In genomic region chr12:125183187-125184067, GRCh38 we compare ENCODE assay signal across 8 cellular contexts. TPM values are rescaled to one million over a fixed set of nuclear protein-coding genes. Genes with fewer than 3 reads are reported as not detected.
DNase-seq lines count a peak whose midpoint lies in the region; ATAC-seq and TF ChIP-seq lines count a peak whose summit lies in the region.

No MANE protein-coding gene starts in this region.

- H3K4me1 Mint-ChIP-seq in CD4-positive, alpha-beta memory T cell = peaks cover 3 to 19% (median 9%) of the 10 kb centered on the region in 4 donors
- peaks cover 0 to 5% of the 10 kb centered on the region in 2 donors for H3K4me1 Mint-ChIP-seq in natural killer cell
- peaks cover 8 to 32% of the 10 kb centered on the region in 2 donors for H3K4me1 Mint-ChIP-seq in stimulated activated naive B cell treated with anti-CD40 and anti-IgM and Interleukin-4, amounts not matched to agents 10 μg/mL and 1 μg/mL and 100 μg/mL, for 72 hours

- peaks cover 11% of the 10 kb centered on the region for H3K4me1 ChIP-seq in CD4-positive, alpha-beta memory T cell (ENCODE audit: insufficient read depth, low read length)
- peaks cover 20 to 39% (median 33%) of the 10 kb centered on the region in 4 donors for H3K4me1 ChIP-seq in esophagus muscularis mucosa

- intact Hi-C loops in CD4-positive, alpha-beta memory T cell (cut with micrococcal nuclease) = loop anchor here (1.0 to 2.0 kb wide), 2 partner anchors 219 to 277 kb away; no protein-coding TSS in a partner anchor
- intact Hi-C loops in esophagus muscularis mucosa (cut with DNase I) = loop anchor here (5.0 kb wide), 3 partner anchors 219 to 1689 kb away; no protein-coding TSS in a partner anchor
- intact Hi-C loops in natural killer cell (cut with micrococcal nuclease) = loop anchor here (2.0 to 10.0 kb wide), 3 partner anchors 219 to 1691 kb away; no protein-coding TSS in a partner anchor

- TF ChIP-seq CTCF in esophagus muscularis mucosa (IDR thresholded peaks at IDR 0.05) (peak in 2 of 3 experiments; percentile 96 to 98), natural killer cell (IDR thresholded peaks at IDR 0.05) (peak; percentile 99)

- no peak for TF ChIP-seq EP300 in esophagus muscularis mucosa (IDR thresholded peaks at IDR 0.05)

- H3K9me3 Mint-ChIP-seq in CD4-positive, alpha-beta memory T cell = no peaks in the 10 kb centered on the region
- no peaks in the 10 kb centered on the region for H3K9me3 Mint-ChIP-seq in natural killer cell
- H3K9me3 Mint-ChIP-seq in stimulated activated naive B cell treated with anti-CD40 and anti-IgM and Interleukin-4, amounts not matched to agents 10 μg/mL and 1 μg/mL and 100 μg/mL, for 72 hours = no peaks in the 10 kb centered on the region

- H3K27ac ChIP-seq in CD4-positive, alpha-beta memory T cell (ENCODE audit: low read depth, low read length) = no peak overlapping the region
- no peak overlapping the region for H3K27ac ChIP-seq in esophagus muscularis mucosa (replicated peaks in 1 of 4)

- peak; percentile 63 for ATAC-seq in GM19351 (IDR thresholded peaks at IDR 0.05; ENCODE audit: unreplicated experiment)
- ATAC-seq in HG03520 (IDR thresholded peaks at IDR 0.05; ENCODE audit: unreplicated experiment) = peak; percentile 71
- ATAC-seq in natural killer cell = peak; percentile 87 to 93 (median 90)
- ATAC-seq in stimulated activated naive B cell treated with anti-CD40 and anti-IgM and Interleukin-4, amounts not matched to agents 10 μg/mL and 1 μg/mL and 100 μg/mL, for 72 hours (replicated peaks) = peak; percentile 85 to 87

- TF ChIP-seq POLR2A in esophagus muscularis mucosa (IDR thresholded peaks at IDR 0.05; ENCODE audit: low read depth) = no peak

- CTCF ChIA-PET in CD4-positive, alpha-beta memory T cell (lab: Charles Lee; ENCODE audit: partially characterized antibody) = interaction anchor here (0.6 to 2.3 kb wide), 19 partner anchors 9 to 1692 kb away, joined by 3 to 15 read pairs (median 4); no protein-coding TSS in a partner anchor

- H3K36me3 Mint-ChIP-seq in CD4-positive, alpha-beta memory T cell = no peaks in the 10 kb centered on the region
- H3K36me3 Mint-ChIP-seq in natural killer cell = no peaks in the 10 kb centered on the region
- H3K36me3 Mint-ChIP-seq in stimulated activated naive B cell treated with anti-CD40 and anti-IgM and Interleukin-4, amounts not matched to agents 10 μg/mL and 1 μg/mL and 100 μg/mL, for 72 hours = no peaks in the 10 kb centered on the region

- peak overlapping the region in 2 of 8 donors; percentile 34 to 64 for H3K4me3 Mint-ChIP-seq in CD4-positive, alpha-beta memory T cell
- H3K4me3 Mint-ChIP-seq in natural killer cell = peak overlapping the region; percentile 17
- no peak overlapping the region for H3K4me3 Mint-ChIP-seq in stimulated activated naive B cell treated with anti-CD40 and anti-IgM and Interleukin-4, amounts not matched to agents 10 μg/mL and 1 μg/mL and 100 μg/mL, for 72 hours

- DNase-seq in CD4-positive, alpha-beta memory T cell = peak; percentile 51 to 70 (median 62)
- DNase-seq in NOMO-1 treated with dmso at 0.1 percent for 144 hours (lab: John Stamatoyannopoulos, UW; ENCODE audit: unreplicated experiment) (peak; percentile 64), esophagus muscularis mucosa (ENCODE audit: extremely low spot score) (peak; percentile 93), natural killer cell (peak; percentile 74)
- DNase-seq in activated CD8-positive, alpha-beta memory T cell treated with anti-CD3 and anti-CD28 coated beads, Interleukin-2, amount 50 U/mL, for 48 hours = peak; percentile 99
- DNase-seq in stimulated activated naive B cell treated with anti-CD40 and anti-IgM and Interleukin-4, amounts not matched to agents 10 μg/mL and 1 μg/mL and 100 μg/mL, for 72 hours = peak; percentile 67

- no peaks in the 10 kb centered on the region for H3K9me3 ChIP-seq in CD4-positive, alpha-beta memory T cell (ENCODE audit: control insufficient read depth in 1 of 2, low read length in 2 of 2)
- peaks cover 0 to 3% (median 0%) of the 10 kb centered on the region in 4 donors for H3K9me3 ChIP-seq in esophagus muscularis mucosa

- no peaks in the 10 kb centered on the region for H3K36me3 ChIP-seq in CD4-positive, alpha-beta memory T cell (ENCODE audit: insufficient read depth, low read length)
- no peaks in the 10 kb centered on the region for H3K36me3 ChIP-seq in esophagus muscularis mucosa

- peaks cover 42 to 53% of the 10 kb centered on the region in 2 donors for H3K27me3 Mint-ChIP-seq in CD4-positive, alpha-beta memory T cell
- peaks cover 33 to 36% of the 10 kb centered on the region in 2 donors for H3K27me3 Mint-ChIP-seq in natural killer cell (ENCODE audit: low read depth in 2 of 2)
- H3K27me3 Mint-ChIP-seq in stimulated activated naive B cell treated with anti-CD40 and anti-IgM and Interleukin-4, amounts not matched to agents 10 μg/mL and 1 μg/mL and 100 μg/mL, for 72 hours = peaks cover 70 to 78% of the 10 kb centered on the region in 2 donors

- H3K27ac Mint-ChIP-seq in CD4-positive, alpha-beta memory T cell = no peak overlapping the region
- no peak overlapping the region for H3K27ac Mint-ChIP-seq in natural killer cell
- no peak overlapping the region for H3K27ac Mint-ChIP-seq in stimulated activated naive B cell treated with anti-CD40 and anti-IgM and Interleukin-4, amounts not matched to agents 10 μg/mL and 1 μg/mL and 100 μg/mL, for 72 hours

- peaks cover 27% of the 10 kb centered on the region for H3K27me3 ChIP-seq in CD4-positive, alpha-beta memory T cell (ENCODE audit: insufficient read depth, low read length)
- H3K27me3 ChIP-seq in esophagus muscularis mucosa = peaks cover 3 to 74% (median 14%) of the 10 kb centered on the region in 4 donors

- POLR2A ChIA-PET in CD4-positive, alpha-beta memory T cell (lab: Charles Lee; ENCODE audit: partially characterized antibody) = no interaction called here

- WGBS in esophagus muscularis mucosa = 6% methylated on average over 24 of the region's 27 CpGs

- H3K4me3 ChIP-seq in CD4-positive, alpha-beta memory T cell (ENCODE audit: low read length in 2 of 2) = no peak overlapping the region
- H3K4me3 ChIP-seq in esophagus muscularis mucosa = no peak overlapping the region

RNA-seq across cellular contexts. Expression of gene TMEM132B, which starts 2.8 kb away (rescaled TPM):
- total RNA-seq in CD4-positive, alpha-beta memory T cell = not detected
- polyA plus RNA-seq in CD4-positive, alpha-beta memory T cell = not detected
- 1 to 10 TPM; 1.7 to 3.4 (median 2.9) TPM for total RNA-seq in esophagus muscularis mucosa
- total RNA-seq in natural killer cell = not detected
